ENCODE assay signal across 8 cellular contexts in the genomic region with DNA sequence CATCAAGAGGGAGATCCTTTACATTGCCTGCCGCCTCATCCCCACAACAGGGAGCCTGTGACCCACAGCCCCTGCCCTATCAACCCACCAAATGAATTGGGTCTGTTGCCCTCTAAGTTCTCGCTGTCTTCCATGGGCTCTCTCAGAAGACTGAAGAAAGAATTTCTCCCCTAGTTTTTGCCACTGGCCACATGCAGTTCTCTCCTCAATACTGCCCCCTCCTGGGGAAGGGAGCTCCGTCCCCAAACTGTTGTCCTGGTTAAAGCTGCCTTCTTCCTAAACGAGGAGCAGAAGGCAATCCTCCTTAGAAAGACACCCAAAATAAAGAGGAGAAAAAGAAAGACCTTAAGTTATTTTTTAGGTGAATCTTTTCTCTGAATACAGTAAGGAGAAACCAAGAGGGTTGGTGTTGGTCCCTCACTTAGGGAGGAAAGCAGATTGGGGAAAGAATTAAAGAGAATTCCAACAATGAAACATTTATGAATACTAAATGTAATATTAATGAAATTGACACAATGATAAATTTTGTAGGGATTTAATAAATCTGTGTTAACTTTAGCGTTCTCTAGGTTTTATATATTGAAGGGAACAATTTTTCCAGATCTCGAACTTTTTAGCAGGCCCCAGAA. TPM values are rescaled to one million over a fixed set of nuclear protein-coding genes. Genes with fewer than 3 reads are reported as not detected.
A peak's percentile ranks its signal among the peaks of the same experiment; 100 is the strongest.
DNase-seq lines count a peak whose midpoint lies in the region; ATAC-seq and TF ChIP-seq lines count a peak whose summit lies in the region.

No MANE protein-coding gene starts in this region.

- H3K27ac Mint-ChIP-seq in chondrocyte (ENCODE audit: unreplicated experiment): no peak overlapping the region
- H3K27ac Mint-ChIP-seq in mesothelial cell of epicardium: no peak overlapping the region

- H4K20me1 ChIP-seq in Karpas-422 (ENCODE audit: insufficient read depth, low read depth, low read length): no peaks in the 10 kb centered on the region

- H3K4me3 Mint-ChIP-seq in chondrocyte (ENCODE audit: unreplicated experiment) (no peak overlapping the region), mesothelial cell of epicardium (no peak overlapping the region)

- DNase-seq in EL: peak; percentile 60
- peak; percentile 68 for DNase-seq in GM20000 (ENCODE audit: low spot score)
- DNase-seq in Karpas-422: peak; percentile 85
- peak; percentile 10 to 32 for DNase-seq in SW 1271 (lab: John Stamatoyannopoulos, UW)
- DNase-seq in chondrocyte (ENCODE audit: low spot score): no peak
- DNase-seq in mesothelial cell of epicardium (ENCODE audit: low spot score in 2 of 2, unreplicated experiment in 2 of 2): peak in 1 of 2 experiments; percentile 40
- DNase-seq in tibial artery: no peak
- no peak for DNase-seq in Right ventricle myocardium superior

- no peak overlapping the region for H3K9ac ChIP-seq in Karpas-422 (ENCODE audit: low read length)

- H3K79me2 ChIP-seq in Karpas-422 (ENCODE audit: low read length): no peaks in the 10 kb centered on the region

- H3K36me3 Mint-ChIP-seq in chondrocyte (ENCODE audit: low read depth) (no peaks in the 10 kb centered on the region), mesothelial cell of epicardium (no peaks in the 10 kb centered on the region)

- H3K4me3 ChIP-seq in Karpas-422 (ENCODE audit: low read length): no peak overlapping the region
- H3K4me3 ChIP-seq in tibial artery: no peak overlapping the region

- H3K9me3 Mint-ChIP-seq in chondrocyte (ENCODE audit: low read depth) (no peaks in the 10 kb centered on the region), mesothelial cell of epicardium (no peaks in the 10 kb centered on the region)

- H3K4me1 Mint-ChIP-seq in chondrocyte (ENCODE audit: low read depth) (no peaks in the 10 kb centered on the region), mesothelial cell of epicardium (peaks cover 6% of the 10 kb centered on the region)

- intact Hi-C loops in tibial artery (cut with DNase I; ENCODE audit: low total_unique reads) (loop anchor here (5.0 kb wide), 1 partner anchor 1172 kb away; no protein-coding TSS in a partner anchor), Right ventricle myocardium superior (cut with DNase I) (loop anchor here (10.0 kb wide), 1 partner anchor 1174 kb away; no protein-coding TSS in a partner anchor)

- H3K27me3 ChIP-seq in Karpas-422 (ENCODE audit: low read length) (no peaks in the 10 kb centered on the region), tibial artery (peaks cover 0 to 9% of the 10 kb centered on the region in 2 donors)

- H3K4me1 ChIP-seq in Karpas-422 (ENCODE audit: low read length) (no peaks in the 10 kb centered on the region), tibial artery (no peaks in the 10 kb centered on the region)

- ATAC-seq in Right ventricle myocardium superior (ENCODE audit: poor library complexity): no peak

- H2AFZ ChIP-seq in Karpas-422 (ENCODE audit: low read length): no peak overlapping the region

- peaks cover 24% of the 10 kb centered on the region for H3K27me3 Mint-ChIP-seq in chondrocyte (ENCODE audit: low read depth)
- H3K27me3 Mint-ChIP-seq in mesothelial cell of epicardium (ENCODE audit: low read depth): peaks cover 22% of the 10 kb centered on the region

- no peaks in the 10 kb centered on the region for H3K36me3 ChIP-seq in Karpas-422 (ENCODE audit: insufficient read depth, low read length)
- no peaks in the 10 kb centered on the region for H3K36me3 ChIP-seq in tibial artery

- no peak overlapping the region for H3K4me2 ChIP-seq in Karpas-422 (ENCODE audit: low read depth, low read length, poor library complexity, severe bottlenecking)

- TF ChIP-seq CTCF in GM20000 (IDR thresholded peaks at IDR 0.05; ENCODE audit: extremely low read depth, missing control alignments) (peak; percentile 59), chondrocyte (IDR thresholded peaks at IDR 0.05) (peak; percentile 86), mesothelial cell of epicardium (IDR thresholded peaks at IDR 0.05; ENCODE audit: unreplicated experiment) (peak; percentile 66), tibial artery (IDR thresholded peaks at IDR 0.05) (peak; percentile 49 to 64)

- H3K9me3 ChIP-seq in Karpas-422 (ENCODE audit: low read length): no peaks in the 10 kb centered on the region
- H3K9me3 ChIP-seq in tibial artery: no peaks in the 10 kb centered on the region

- H3K27ac ChIP-seq in Karpas-422 (ENCODE audit: low read length): no peak overlapping the region
- no peak overlapping the region for H3K27ac ChIP-seq in tibial artery

- no peaks in the 10 kb centered on the region for H3K9me2 ChIP-seq in Karpas-422 (replicated peaks; ENCODE audit: insufficient read depth, low read length)

RNA-seq across cellular contexts. Expression of a gene that starts 31.1 kb away (rescaled TPM):
- 1.7 and 5.7 TPM in 2 replicates for total RNA-seq in Karpas-422 (2014; rRNA removed; shearing (Covaris generic); ENCODE audit: low replicate concordance)
- total RNA-seq in chondrocyte (10.5 to 12.0 TPM (median 11.6 TPM) in 3 replicates), mesothelial cell of epicardium (3.4 to 4.0 TPM (median 3.8 TPM) in 3 replicates), Right ventricle myocardium superior (1.3 TPM)

Comparison
In these comparisons a context has a peak if more than half of its experiments do, and no peak if none do; other contexts are left out.
1. DNase-seq: peak in EL (single experiment), GM20000 (single experiment), Karpas-422 (single experiment) and SW 1271 (2 of 2); none in chondrocyte (single experiment), tibial artery (0 of 2) and Right ventricle myocardium superior (single experiment).
2. Peak in every context shown above with its lines, with median percentiles within 50 percentile points of each other: CTCF ChIP-seq.